ENCODE assay signal across 22 cellular contexts in genomic region chr3:24374801-24375200, GRCh38.
"Had no signal": no experiment of that assay in that cellular context is flagged by ENCODE, and none has a peak within 500 bp of the region (broad histone marks: within the 10 kb centered on the region; RNA-seq: fewer than 3 reads in every experiment).

No MANE protein-coding gene starts in this region.

- H3K27ac Mint-ChIP-seq: activated CD8-positive, alpha-beta T cell treated with anti-CD3 and anti-CD28 coated beads, Interleukin-2, amount 10 ng/mL, durations not matched to agents 7 days and 5 days; activated naive CD4-positive, alpha-beta T cell treated with anti-CD3 and anti-CD28 coated beads, Interleukin-2, amount 50 U/mL, for 72 hours; type B pancreatic cell had no signal

- H3K36me3 Mint-ChIP-seq: activated naive CD4-positive, alpha-beta T cell treated with anti-CD3 and anti-CD28 coated beads, Interleukin-2, amount 50 U/mL, for 72 hours; type B pancreatic cell had no signal

- ATAC-seq: activated CD8-positive, alpha-beta T cell treated with anti-CD3 and anti-CD28 coated beads, Interleukin-2, amount 10 ng/mL, durations not matched to agents 7 days and 5 days; activated naive CD4-positive, alpha-beta T cell treated with anti-CD3 and anti-CD28 coated beads, Interleukin-2, amount 50 U/mL, for 72 hours; left lung; SK-N-SH treated with all-trans-retinoic acid at 6 μM for 48 hours had no signal

- H3K36me3 ChIP-seq: brain microvascular endothelial cell, left lung, spleen had no signal

- H3K27ac ChIP-seq: brain microvascular endothelial cell, left lung, parathyroid adenoma, spleen, testis had no signal

- H3K9me3 Mint-ChIP-seq: activated naive CD4-positive, alpha-beta T cell treated with anti-CD3 and anti-CD28 coated beads, Interleukin-2, amount 50 U/mL, for 72 hours; type B pancreatic cell had no signal

- H3K9me3 ChIP-seq: left lung, spleen, testis had no signal

- H3K4me3 Mint-ChIP-seq: activated CD8-positive, alpha-beta T cell treated with anti-CD3 and anti-CD28 coated beads, Interleukin-2, amount 10 ng/mL, durations not matched to agents 7 days and 5 days; type B pancreatic cell had no signal

- H3K9ac ChIP-seq: parathyroid adenoma had no signal

- FAIRE-seq: keratinocyte had no signal

- H3K79me2 ChIP-seq: parathyroid adenoma had no signal

- H3K4me1 ChIP-seq: left lung, parathyroid adenoma, spleen, testis had no signal

- DNase-seq: activated CD4-positive, alpha-beta T cell treated with anti-CD3 and anti-CD28 coated beads, Interleukin-2, amount 50 U/mL, for 1 hour; activated CD8-positive, alpha-beta T cell treated with anti-CD3 and anti-CD28 coated beads, Interleukin-2, amount 10 ng/mL, durations not matched to agents 7 days and 5 days; activated T-cell treated with anti-CD3 and anti-CD28 coated beads, Interleukin-2, amount 50 U/mL, for 1 hour; aorta; brain microvascular endothelial cell; caudate nucleus; effector memory CD4-positive, alpha-beta T cell; foreskin melanocyte; head of caudate nucleus; left lung; mammary epithelial cell; midbrain; nucleus accumbens; spleen; stimulated activated CD4-positive, alpha-beta T cell treated with anti-CD3 and anti-CD28 coated beads, Interleukin-4, amount 100 ng/mL, for 1 hour; stimulated activated naive CD4-positive, alpha-beta T cell; testis had no signal

- H2AFZ ChIP-seq: parathyroid adenoma had no signal

- H3K27me3 Mint-ChIP-seq: type B pancreatic cell had no signal

- H3K4me3 ChIP-seq: left lung, spleen, testis had no signal

- H3K27me3 ChIP-seq: brain microvascular endothelial cell, left lung, spleen, testis had no signal
